ENCODE assay signal across 8 cellular contexts in genomic region chr4:40515398-40516293, GRCh38.
DNase-seq lines count a peak whose midpoint lies in the region; ATAC-seq and TF ChIP-seq lines count a peak whose summit lies in the region.

No MANE protein-coding gene starts in this region.

- H3K4me3 Mint-ChIP-seq in T-helper 1 cell treated with Interleukin-12 subunit alpha and Interleukin-12 subunit beta and Interleukin-4 antibody, amounts not matched to agents 30 μg/mL and 1 μg/mL, for 36 hours, result no peak overlapping the region

- ATAC-seq in HG03095 (IDR thresholded peaks at IDR 0.05; ENCODE audit: unreplicated experiment), result peak; percentile 85

- peak overlapping the region in 3 of 11 experiments; percentile 32 to 56 (median 34); a peak in 6 of 22 replicates for H3K9ac ChIP-seq in BLaER1 treated with 17β-estradiol and CSF1 and Interleukin-3, amounts not matched to agents 10 nM and 100 nM

- intact Hi-C loops in lower leg skin (cut with DNase I; ENCODE audit: low total_unique reads), result no loop called here

- no peaks in the 10 kb centered on the region for H3K27me3 ChIP-seq in BLaER1 treated with 17β-estradiol and CSF1 and Interleukin-3, amounts not matched to agents 10 nM and 100 nM
- no peaks in the 10 kb centered on the region for H3K27me3 ChIP-seq in layer of hippocampus (ENCODE audit: control insufficient read depth, insufficient read depth, low read length)

- no peak for TF ChIP-seq CTCF in lower leg skin (IDR thresholded peaks at IDR 0.05)

- peaks cover 7% of the 10 kb centered on the region for H3K36me3 Mint-ChIP-seq in T-helper 1 cell treated with Interleukin-12 subunit alpha and Interleukin-12 subunit beta and Interleukin-4 antibody, amounts not matched to agents 30 μg/mL and 1 μg/mL, for 36 hours (ENCODE audit: low read depth)

- H3K4me1 Mint-ChIP-seq in T-helper 1 cell treated with Interleukin-12 subunit alpha and Interleukin-12 subunit beta and Interleukin-4 antibody, amounts not matched to agents 30 μg/mL and 1 μg/mL, for 36 hours (ENCODE audit: low read depth), result peaks cover 18% of the 10 kb centered on the region

- H3K9me3 ChIP-seq in BLaER1 treated with 17β-estradiol and CSF1 and Interleukin-3, amounts not matched to agents 10 nM and 100 nM (replicated peaks in 1 of 11), result no peaks in the 10 kb centered on the region

- no peaks in the 10 kb centered on the region for H3K27me3 Mint-ChIP-seq in T-helper 1 cell treated with Interleukin-12 subunit alpha and Interleukin-12 subunit beta and Interleukin-4 antibody, amounts not matched to agents 30 μg/mL and 1 μg/mL, for 36 hours (ENCODE audit: low read depth)

- H3K27ac Mint-ChIP-seq in T-helper 1 cell treated with Interleukin-12 subunit alpha and Interleukin-12 subunit beta and Interleukin-4 antibody, amounts not matched to agents 30 μg/mL and 1 μg/mL, for 36 hours, result peak overlapping the region; percentile 58

- TF ChIP-seq POLR2A in GM19099 (IDR thresholded peaks at IDR 0.05; ENCODE audit: extremely low read depth, insufficient read length, low read depth), result peak; percentile 31
- no peak for TF ChIP-seq POLR2A in lower leg skin (IDR thresholded peaks at IDR 0.05)

- 59% methylated on average over 15 of the region's 15 CpGs for WGBS in lower leg skin, 2 donors

- peak overlapping the region in 3 of 11 experiments; percentile 39 to 70 (median 63); a peak in 5 of 22 replicates for H3K27ac ChIP-seq in BLaER1 treated with 17β-estradiol and CSF1 and Interleukin-3, amounts not matched to agents 10 nM and 100 nM
- H3K27ac ChIP-seq in layer of hippocampus (ENCODE audit: low read depth, low read length), result peak overlapping the region; percentile 35

- DNase-seq in occipital lobe (lab: John Stamatoyannopoulos, UW) (no peak), anterior cingulate cortex (lab: John Stamatoyannopoulos, UW) (no peak), lower leg skin (ENCODE audit: low spot score in 2 of 2) (no peak)

- H3K4me3 ChIP-seq in BLaER1 treated with 17β-estradiol and CSF1 and Interleukin-3, amounts not matched to agents 10 nM and 100 nM, result peak overlapping the region in 3 of 10 experiments; percentile 5 to 46 (median 23); a peak in 5 of 20 replicates
- no peak overlapping the region for H3K4me3 ChIP-seq in lower leg skin (ENCODE audit: low read depth, poor library complexity, severe bottlenecking)

- peaks cover 0 to 47% (median 0%) of the 10 kb centered on the region in 11 experiments; a peak in 4 of 22 replicates for H3K36me3 ChIP-seq in BLaER1 treated with 17β-estradiol and CSF1 and Interleukin-3, amounts not matched to agents 10 nM and 100 nM

- H4K20me1 ChIP-seq in BLaER1 treated with 17β-estradiol and CSF1 and Interleukin-3, amounts not matched to agents 10 nM and 100 nM, result peaks cover 0 to 98% (median 0%) of the 10 kb centered on the region in 11 experiments; a peak in 4 of 22 replicates

- peaks cover 0 to 66% (median 9%) of the 10 kb centered on the region in 10 experiments; a peak in 13 of 20 replicates for H3K4me1 ChIP-seq in BLaER1 treated with 17β-estradiol and CSF1 and Interleukin-3, amounts not matched to agents 10 nM and 100 nM

- peak overlapping the region in 6 of 11 experiments; percentile 18 to 84 (median 40); a peak in 10 of 22 replicates for H3K4me2 ChIP-seq in BLaER1 treated with 17β-estradiol and CSF1 and Interleukin-3, amounts not matched to agents 10 nM and 100 nM

- no peaks in the 10 kb centered on the region for H3K9me3 Mint-ChIP-seq in T-helper 1 cell treated with Interleukin-12 subunit alpha and Interleukin-12 subunit beta and Interleukin-4 antibody, amounts not matched to agents 30 μg/mL and 1 μg/mL, for 36 hours
